Comparison of ENCODE assay signal across 8 cellular contexts in the genomic region with DNA sequence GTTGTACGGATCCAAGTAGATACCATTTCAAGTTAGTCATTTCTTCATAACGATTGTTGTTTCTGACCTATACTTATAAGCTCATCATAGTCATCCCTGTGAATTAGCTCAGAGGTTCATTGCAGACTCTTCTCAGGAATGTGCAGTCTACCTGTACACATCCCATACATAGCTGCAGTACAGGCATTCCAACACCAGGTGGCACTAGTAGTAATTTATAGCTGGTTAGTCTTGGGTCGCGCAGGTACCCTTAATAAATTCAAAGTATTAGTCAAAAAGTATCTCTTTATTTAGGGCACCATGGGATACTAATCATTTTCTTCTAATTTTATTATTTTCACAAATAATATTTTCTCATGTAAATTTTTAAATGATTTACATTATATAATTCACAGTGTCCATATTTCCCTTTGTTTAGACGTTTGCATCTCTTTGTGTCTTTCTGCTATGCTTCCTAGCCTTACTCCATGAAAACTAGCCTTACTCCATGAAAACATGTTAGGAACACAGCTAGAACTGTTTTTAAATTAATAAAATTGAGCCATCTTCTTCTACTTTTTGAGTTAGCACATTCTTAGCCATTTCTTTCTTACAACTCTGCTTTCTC.
DNase-seq lines count a peak whose midpoint lies in the region; ATAC-seq, FAIRE-seq and TF ChIP-seq lines count a peak whose summit lies in the region.

No MANE protein-coding gene starts in this region.

- H3K4me3 ChIP-seq in Loucy (ENCODE audit: low read length, poor library complexity, severe bottlenecking) (no peak overlapping the region), body of pancreas (no peak overlapping the region), keratinocyte (ENCODE audit: control insufficient read depth in 2 of 3, extremely low read depth in 1 of 3, insufficient read depth in 2 of 3, low read depth in 1 of 3, low read length in 3 of 3) (peak overlapping the region in 1 of 3 experiments; percentile 51)

- TF ChIP-seq CTCF in Loucy (conservative IDR thresholded peaks at IDR 0.05; ENCODE audit: low read length) (peak; percentile 86), body of pancreas (IDR thresholded peaks at IDR 0.05) (peak; percentile 48 to 82 (median 75)), keratinocyte (optimal IDR thresholded peaks at IDR 0.05 in 1 of 3, IDR thresholded peaks at IDR 0.05 in 1 of 3, conservative IDR thresholded peaks at IDR 0.05 in 1 of 3; ENCODE audit: extremely low read depth in 1 of 3, insufficient read depth in 2 of 3, low read length in 3 of 3) (peak; percentile 70 to 82 (median 79))

- H3K4me1 ChIP-seq in Loucy (ENCODE audit: insufficient read depth, low read length, poor library complexity, severe bottlenecking) (no peaks in the 10 kb centered on the region), body of pancreas (peaks cover 23% of the 10 kb centered on the region), keratinocyte (ENCODE audit: control insufficient read depth, extremely low read depth, insufficient read depth, low read length) (peaks cover 18% of the 10 kb centered on the region)

- H3K9me1 ChIP-seq in keratinocyte (ENCODE audit: control insufficient read depth, extremely low read depth, insufficient read depth, low read length): no peaks in the 10 kb centered on the region

- no peak for TF ChIP-seq POLR2A in body of pancreas (IDR thresholded peaks at IDR 0.05)

- no peaks in the 10 kb centered on the region for H3K9me3 ChIP-seq in Loucy (ENCODE audit: insufficient read depth, low read depth, low read length)
- no peaks in the 10 kb centered on the region for H3K9me3 ChIP-seq in body of pancreas
- no peaks in the 10 kb centered on the region for H3K9me3 ChIP-seq in keratinocyte (ENCODE audit: control insufficient read depth, low read depth, low read length)

- no peak overlapping the region for H2AFZ ChIP-seq in Loucy (ENCODE audit: low read length)
- peak overlapping the region; percentile 69 for H2AFZ ChIP-seq in keratinocyte (ENCODE audit: control insufficient read depth, low read length)

- H3F3A ChIP-seq in Loucy (ENCODE audit: low read depth): no peaks in the 10 kb centered on the region

- intact Hi-C loops in body of pancreas (cut with DNase I): no loop called here

- H3K27me3 ChIP-seq in Loucy (ENCODE audit: insufficient read depth, low read length, poor library complexity, severe bottlenecking): no peaks in the 10 kb centered on the region
- no peaks in the 10 kb centered on the region for H3K27me3 ChIP-seq in body of pancreas
- H3K27me3 ChIP-seq in keratinocyte (ENCODE audit: control insufficient read depth, extremely low read depth, insufficient read depth, low read length): no peaks in the 10 kb centered on the region

- DNase-seq in activated CD4-positive, alpha-beta T cell treated with anti-CD3 and anti-CD28 coated beads for 24 hours (ENCODE audit: low read depth in 2 of 2): peak; percentile 16 to 40
- no peak for DNase-seq in activated CD4-positive, alpha-beta T cell treated with anti-CD3 and anti-CD28 coated beads for 1 hour
- DNase-seq in HCEC 1CT (peak; percentile 20), body of pancreas (peak; percentile 78 to 89 (median 80)), keratinocyte (ENCODE audit: low read depth, low spot score) (peak; percentile 49)
- peak; percentile 21 to 40 (median 23) for DNase-seq in stimulated activated CD4-positive, alpha-beta T cell treated with anti-CD3 and anti-CD28 coated beads, TNF-alpha, amount 100 ng/mL, for 24 hours (ENCODE audit: low read depth in 3 of 3)

- FAIRE-seq in keratinocyte (lab: Jason Lieb, UNC): peak; percentile 93

- WGBS in body of pancreas, 2 donors: 13 to 18% methylated on average over 5 of the region's 5 CpGs

- no peak overlapping the region for H3K4me2 ChIP-seq in Loucy (ENCODE audit: low read depth, low read length, poor library complexity, severe bottlenecking)
- H3K4me2 ChIP-seq in keratinocyte (ENCODE audit: control insufficient read depth, extremely low read depth, insufficient read depth, low read depth, low read length): peak overlapping the region; percentile 75

- dilution Hi-C loops in keratinocyte (cut with MboI; ENCODE audit: extremely low pct_ligation_motif_present, low sequenced_read_pairs): no loop called here

- H3K27ac ChIP-seq in body of pancreas (peak overlapping the region in 3 of 4 donors; percentile 16 to 74 (median 58)), keratinocyte (ENCODE audit: control insufficient read depth, insufficient read depth, low read length) (peak overlapping the region; percentile 34)

- ATAC-seq in SK-N-SH treated with all-trans-retinoic acid at 6 μM for 48 hours (peak; percentile 87), body of pancreas (peak; percentile 73)

- H4K20me1 ChIP-seq in Loucy (ENCODE audit: insufficient read depth, low read length, poor library complexity, severe bottlenecking): no peaks in the 10 kb centered on the region
- no peaks in the 10 kb centered on the region for H4K20me1 ChIP-seq in keratinocyte (ENCODE audit: control insufficient read depth, extremely low read depth, insufficient read depth, low read length)

- no peaks in the 10 kb centered on the region for H3K9me2 ChIP-seq in Loucy (replicated peaks; ENCODE audit: low read depth, low read length)

- H3K36me3 ChIP-seq in Loucy (ENCODE audit: insufficient read depth, low read length): no peaks in the 10 kb centered on the region
- no peaks in the 10 kb centered on the region for H3K36me3 ChIP-seq in body of pancreas (replicated peaks in 1 of 2; ENCODE audit: insufficient read depth in 1 of 2, low read depth in 2 of 2)
- no peaks in the 10 kb centered on the region for H3K36me3 ChIP-seq in keratinocyte (ENCODE audit: control insufficient read depth in 2 of 2, extremely low read depth in 1 of 2, insufficient read depth in 2 of 2, low read length in 2 of 2)

- H3K79me2 ChIP-seq in Loucy (ENCODE audit: insufficient read depth, low read length): no peaks in the 10 kb centered on the region
- H3K79me2 ChIP-seq in keratinocyte (ENCODE audit: control insufficient read depth, insufficient read depth, low read length): no peaks in the 10 kb centered on the region

- H3K9ac ChIP-seq in Loucy (ENCODE audit: low read depth, low read length, poor library complexity, severe bottlenecking) (no peak overlapping the region), keratinocyte (ENCODE audit: control insufficient read depth, extremely low read depth, insufficient read depth, low read length) (peak overlapping the region; percentile 18)

TF ChIP-seq in SK-N-SH treated with all-trans-retinoic acid at 6 μM for 48 hours, 23 proteins besides CTCF, POLR2A, EP300 and RAD21:
- TF ChIP-seq TOX (CRISPR knock-in tag; IDR thresholded peaks at IDR 0.05; ENCODE audit: borderline replicate concordance): no peak
- no peak for TF ChIP-seq ZNF8 (CRISPR knock-in tag; IDR thresholded peaks at IDR 0.05)
- TF ChIP-seq, protein P1, sequence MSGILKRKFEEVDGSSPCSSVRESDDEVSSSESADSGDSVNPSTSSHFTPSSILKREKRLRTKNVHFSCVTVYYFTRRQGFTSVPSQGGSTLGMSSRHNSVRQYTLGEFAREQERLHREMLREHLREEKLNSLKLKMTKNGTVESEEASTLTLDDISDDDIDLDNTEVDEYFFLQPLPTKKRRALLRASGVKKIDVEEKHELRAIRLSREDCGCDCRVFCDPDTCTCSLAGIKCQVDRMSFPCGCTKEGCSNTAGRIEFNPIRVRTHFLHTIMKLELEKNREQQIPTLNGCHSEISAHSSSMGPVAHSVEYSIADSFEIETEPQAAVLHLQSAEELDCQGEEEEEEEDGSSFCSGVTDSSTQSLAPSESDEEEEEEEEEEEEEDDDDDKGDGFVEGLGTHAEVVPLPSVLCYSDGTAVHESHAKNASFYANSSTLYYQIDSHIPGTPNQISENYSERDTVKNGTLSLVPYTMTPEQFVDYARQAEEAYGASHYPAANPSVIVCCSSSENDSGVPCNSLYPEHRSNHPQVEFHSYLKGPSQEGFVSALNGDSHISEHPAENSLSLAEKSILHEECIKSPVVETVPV (CRISPR knock-in tag; IDR thresholded peaks at IDR 0.05): no peak
- no peak for TF ChIP-seq RARB (CRISPR knock-in tag; IDR thresholded peaks at IDR 0.05)
- TF ChIP-seq ZNF565 (CRISPR knock-in tag; conservative IDR thresholded peaks at IDR 0.05; ENCODE audit: low read depth): no peak
- TF ChIP-seq SNAI2 (CRISPR knock-in tag; IDR thresholded peaks at IDR 0.05): no peak
- no peak for TF ChIP-seq ARNTL (CRISPR knock-in tag; IDR thresholded peaks at IDR 0.05; ENCODE audit: borderline replicate concordance, low read depth)
